8 cellular contexts compared by ENCODE assay signal in genomic region chr6:73585566-73586415, GRCh38.
A peak's percentile ranks its signal among the peaks of the same experiment; 100 is the strongest.
DNase-seq lines count a peak whose midpoint lies in the region; ATAC-seq and TF ChIP-seq lines count a peak whose summit lies in the region.

No MANE protein-coding gene starts in this region.

- DNase-seq in GF-D8 (lab: John Stamatoyannopoulos, UW) (peak; percentile 85), SW 1271 (lab: John Stamatoyannopoulos, UW) (peak; percentile 17 to 89), cerebellar cortex (ENCODE audit: low spot score) (peak; percentile 62), left lung (no peak), SHP77 treated with DMSO at 0.1 percent for 48 hours (lab: John Stamatoyannopoulos, UW) (no peak)

- H3K4me3 ChIP-seq in HUES48 (ENCODE audit: low read depth, low read length) (no peak overlapping the region; the same call in 1 of the 2 replicates), left lung (peak overlapping the region; percentile 1 to 28), stomach smooth muscle (ENCODE audit: low read length in 2 of 2) (peak overlapping the region; percentile 47 to 64)

- H3K9ac ChIP-seq in HUES48 (ENCODE audit: low read depth, low read length): peak overlapping the region; percentile 23; the same call in 1 of the 2 replicates
- H3K9ac ChIP-seq in stomach smooth muscle (ENCODE audit: low read length in 2 of 2): peak overlapping the region; percentile 68 to 70

- TF ChIP-seq CTCF in left lung (IDR thresholded peaks at IDR 0.05): no peak

- H3K36me3 ChIP-seq in HUES48 (ENCODE audit: control insufficient read depth, insufficient read depth, low read length) (no peaks in the 10 kb centered on the region), left lung (no peaks in the 10 kb centered on the region), stomach smooth muscle (ENCODE audit: control insufficient read depth in 2 of 2, insufficient read depth in 2 of 2, low read length in 2 of 2) (no peaks in the 10 kb centered on the region)

- H3K27me3 ChIP-seq in HUES48 (ENCODE audit: control insufficient read depth, insufficient read depth, low read length) (no peaks in the 10 kb centered on the region), left lung (no peaks in the 10 kb centered on the region), stomach smooth muscle (ENCODE audit: control insufficient read depth in 1 of 2, insufficient read depth in 2 of 2, low read length in 2 of 2) (no peaks in the 10 kb centered on the region)

- intact Hi-C loops in left lung (cut with DNase I): loop anchor here in 1 of 2 donors (10.0 kb wide), 1 partner anchor 61 kb away; the partner anchor contains the start of gene EEF1A1

- peak overlapping the region; percentile 86 for H3K27ac ChIP-seq in HUES48 (ENCODE audit: low read depth, low read length)
- peak overlapping the region; percentile 93 for H3K27ac ChIP-seq in left lung
- peak overlapping the region; percentile 84 for H3K27ac ChIP-seq in stomach smooth muscle (ENCODE audit: low read length)

- H3K9me3 ChIP-seq in HUES48 (ENCODE audit: control insufficient read depth, insufficient read depth, low read length) (no peaks in the 10 kb centered on the region), left lung (no peaks in the 10 kb centered on the region), stomach smooth muscle (ENCODE audit: control insufficient read depth in 2 of 2, low read length in 2 of 2) (no peaks in the 10 kb centered on the region)

- H3K4me1 ChIP-seq in HUES48 (ENCODE audit: control insufficient read depth, insufficient read depth, low read length) (peaks cover 22% of the 10 kb centered on the region), left lung (peaks cover 13 to 36% of the 10 kb centered on the region in 2 donors), stomach smooth muscle (ENCODE audit: control insufficient read depth, insufficient read depth, low read length) (peaks cover 10% of the 10 kb centered on the region)

- ATAC-seq in GM21528 (IDR thresholded peaks at IDR 0.05; ENCODE audit: low FRiP score, unreplicated experiment) (peak; percentile 75), left lung (peak; percentile 86)

Comparison
In these comparisons a context has a peak if more than half of its experiments do, and no peak if none do; other contexts are left out.
1. DNase-seq: peak in GF-D8 (single experiment), SW 1271 (2 of 2) and cerebellar cortex (single experiment); none in left lung (0 of 2) and SHP77 treated with DMSO at 0.1 percent for 48 hours (single experiment).
2. Peak in every context shown above with its lines, with median percentiles within 50 percentile points of each other: H3K27ac ChIP-seq.